ENCODE assay signal across 14 cellular contexts in genomic region chr5:111681414-111681790, GRCh38.
DNase-seq lines count a peak whose midpoint lies in the region; ATAC-seq, FAIRE-seq and TF ChIP-seq lines count a peak whose summit lies in the region.
"Had no signal": no experiment of that assay in that cellular context is flagged by ENCODE, and none has a peak within 500 bp of the region (broad histone marks: within the 10 kb centered on the region; RNA-seq: fewer than 3 reads in every experiment).

No MANE protein-coding gene starts in this region.

- H3K36me3 ChIP-seq in PC-9 (ENCODE audit: low read depth) (no peaks in the 10 kb centered on the region), esophagus squamous epithelium (no peaks in the 10 kb centered on the region), osteoblast (ENCODE audit: insufficient read depth, low read length) (no peaks in the 10 kb centered on the region)

- intact Hi-C loops in PC-9 (cut with micrococcal nuclease; ENCODE audit: unreplicated experiment) (loop anchor here (5.0 kb wide), 1 partner anchor 34 kb away; no protein-coding TSS in a partner anchor), esophagus squamous epithelium (cut with DNase I) (no loop called here)

- no peaks in the 10 kb centered on the region for H3K79me2 ChIP-seq in PC-9 (ENCODE audit: low read depth)
- H3K79me2 ChIP-seq in osteoblast (ENCODE audit: insufficient read depth, low read length): no peaks in the 10 kb centered on the region

- peaks cover 23% of the 10 kb centered on the region for H3K4me1 ChIP-seq in A549
- H3K4me1 ChIP-seq in PC-9 (replicated peaks; ENCODE audit: insufficient read depth): peaks cover 19% of the 10 kb centered on the region
- H3K4me1 ChIP-seq in esophagus squamous epithelium: peaks cover 8 to 30% (median 13%) of the 10 kb centered on the region in 3 donors
- H3K4me1 ChIP-seq in osteoblast (ENCODE audit: insufficient read depth, low read length): peaks cover 37% of the 10 kb centered on the region

- DNase-seq in A549 (ENCODE audit: low read depth in 1 of 2, low spot score in 1 of 2) (no peak), PC-9 (no peak), esophagus squamous epithelium (lab: John Stamatoyannopoulos, UW) (no peak), osteoblast (ENCODE audit: insufficient read length, low spot score, missing footprints) (no peak), HUDEP-2 (lab: John Stamatoyannopoulos, UW; ENCODE audit: unreplicated experiment in 76 of 76) (no peak)
- no peak for DNase-seq in activated naive CD4-positive, alpha-beta T cell treated with Interleukin-2 at 50 U/mL for 16 hours
- DNase-seq: activated CD8-positive, alpha-beta T cell treated with anti-CD3 and anti-CD28 coated beads, Interleukin-2, amount 10 ng/mL, durations not matched to agents 7 days and 5 days; activated naive CD4-positive, alpha-beta T cell; AML-193; central memory CD4-positive, alpha-beta T cell; erythroblast had no signal

- H3F3A ChIP-seq in PC-9 (ENCODE audit: insufficient read depth, low read depth): no peaks in the 10 kb centered on the region; the same call in 1 of the 2 replicates

- POLR2A ChIA-PET in A549 (lab: Yijun Ruan, JAX): interaction anchor here (1.3 to 3.2 kb wide), 3 partner anchors 19 to 479 kb away, joined by 4 to 20 read pairs (median 5); no protein-coding TSS in a partner anchor
- POLR2A ChIA-PET in PC-9 (lab: Charles Lee; ENCODE audit: unreplicated experiment): no interaction called here

- no peaks in the 10 kb centered on the region for H3K27me3 ChIP-seq in PC-9 (ENCODE audit: insufficient read depth, low read depth)
- H3K27me3 ChIP-seq in esophagus squamous epithelium: no peaks in the 10 kb centered on the region
- H3K27me3 ChIP-seq in osteoblast (ENCODE audit: insufficient read depth, low read length): no peaks in the 10 kb centered on the region

- no peak for FAIRE-seq in A549 (lab: Jason Lieb, UNC)

- ATAC-seq in A549 (peak in 1 of 2 experiments; percentile 24; a peak in 2 of 6 replicates), GM19023 (IDR thresholded peaks at IDR 0.05; ENCODE audit: unreplicated experiment) (no peak), HG03159 (IDR thresholded peaks at IDR 0.05; ENCODE audit: unreplicated experiment) (no peak)
- ATAC-seq: activated CD8-positive, alpha-beta T cell treated with anti-CD3 and anti-CD28 coated beads, Interleukin-2, amount 10 ng/mL, durations not matched to agents 7 days and 5 days; natural killer cell treated with Interleukin-12 subunit alpha and Interleukin-12 subunit beta and Interleukin-15 and Interleukin-18, amount 100 ng/mL, for 72 hours had no signal

- H2AFZ ChIP-seq in PC-9 (no peak overlapping the region), osteoblast (ENCODE audit: low read length) (peak overlapping the region; percentile 94)

- WGBS in A549 (ENCODE audit: missing lambda C conversion rate): 4% methylated on average over 2 of the region's 2 CpGs
- 22 to 25% methylated on average over 2 of the region's 2 CpGs for WGBS in esophagus squamous epithelium, 2 donors

- no peak for TF ChIP-seq EP300 in A549 (IDR thresholded peaks at IDR 0.05)

- CTCF ChIA-PET in A549 (lab: Yijun Ruan, JAX) (interaction anchor here (0.6 to 1.3 kb wide), 2 partner anchors 72 to 131 kb away, joined by 4 read pairs; no protein-coding TSS in a partner anchor), PC-9 (lab: Charles Lee) (no interaction called here)

- H3K4me2 ChIP-seq in A549 (peak overlapping the region; percentile 69), PC-9 (peak overlapping the region; percentile 24), osteoblast (ENCODE audit: insufficient read depth, low read length) (peak overlapping the region; percentile 87)

- H4K20me1 ChIP-seq in PC-9 (ENCODE audit: insufficient read depth): no peaks in the 10 kb centered on the region
- no peaks in the 10 kb centered on the region for H4K20me1 ChIP-seq in osteoblast (ENCODE audit: insufficient read depth, low read length)

- 0 out of 3 replicates have a peak overlapping the region, but pooled peaks have one; percentile 8 for H3K4me3 ChIP-seq in A549
- no peak overlapping the region for H3K4me3 ChIP-seq in PC-9
- peak overlapping the region in 1 of 4 donors; percentile 9 for H3K4me3 ChIP-seq in esophagus squamous epithelium
- H3K4me3 ChIP-seq in osteoblast (ENCODE audit: insufficient read depth, low read length): peak overlapping the region; percentile 50

- TF ChIP-seq POLR2A in A549 (IDR thresholded peaks at IDR 0.05; ENCODE audit: low read length) (no peak), esophagus squamous epithelium (IDR thresholded peaks at IDR 0.05) (no peak)

- no TSS peak for BruUV-seq in PC-9 (replicated peaks; lab: Mats Ljungman, UMichigan)

- H3K27ac ChIP-seq in A549: peak overlapping the region; percentile 78 to 85
- H3K27ac ChIP-seq in PC-9: no peak overlapping the region; the same call in 1 of the 2 replicates
- H3K27ac ChIP-seq in esophagus squamous epithelium: peak overlapping the region; percentile 56 to 62 (median 58)
- peak overlapping the region; percentile 64 for H3K27ac ChIP-seq in osteoblast (ENCODE audit: low read depth, low read length)

- no peak for TF ChIP-seq RAD21 in A549 (conservative IDR thresholded peaks at IDR 0.05 in 1 of 2, IDR thresholded peaks at IDR 0.05 in 1 of 2)

- H3K9me3 ChIP-seq in A549: no peaks in the 10 kb centered on the region
- H3K9me3 ChIP-seq in PC-9 (ENCODE audit: insufficient read depth, low read depth): no peaks in the 10 kb centered on the region; the same call in 1 of the 2 replicates
- H3K9me3 ChIP-seq in esophagus squamous epithelium: no peaks in the 10 kb centered on the region
- H3K9me3 ChIP-seq in osteoblast (ENCODE audit: low read depth, low read length): no peaks in the 10 kb centered on the region

- H3K9me2 ChIP-seq in PC-9 (ENCODE audit: insufficient read depth): no peaks in the 10 kb centered on the region

- TF ChIP-seq CTCF in A549 (IDR thresholded peaks at IDR 0.05): no peak
- TF ChIP-seq CTCF in PC-9 (conservative IDR thresholded peaks at IDR 0.05): no peak
- no peak for TF ChIP-seq CTCF in esophagus squamous epithelium (IDR thresholded peaks at IDR 0.05)
- TF ChIP-seq CTCF in osteoblast (IDR thresholded peaks at IDR 0.05; ENCODE audit: extremely low read depth, low read depth, low read length): no peak

TF ChIP-seq in A549, 52 proteins besides CTCF, POLR2A, EP300 and RAD21:
- no peak for TF ChIP-seq GATA3 (IDR thresholded peaks at IDR 0.05; ENCODE audit: borderline replicate concordance)
- no peak for TF ChIP-seq BHLHE40 (IDR thresholded peaks at IDR 0.05; ENCODE audit: low read depth, low read length)
- TF ChIP-seq HEYL (CRISPR knock-in tag; IDR thresholded peaks at IDR 0.05): no peak
- TF ChIP-seq HOXB13 (CRISPR knock-in tag; IDR thresholded peaks at IDR 0.05; ENCODE audit: low read depth): no peak
- no peak for TF ChIP-seq REST (IDR thresholded peaks at IDR 0.05)
- TF ChIP-seq SMC3 (IDR thresholded peaks at IDR 0.05): no peak
- TF ChIP-seq MYC (IDR thresholded peaks at IDR 0.05; ENCODE audit: borderline replicate concordance, low read length): no peak
- TF ChIP-seq PHF8 (IDR thresholded peaks at IDR 0.05; ENCODE audit: borderline replicate concordance, low read depth): no peak
- TF ChIP-seq HMGXB4 (CRISPR knock-in tag; IDR thresholded peaks at IDR 0.05; ENCODE audit: borderline replicate concordance): no peak
- TF ChIP-seq MAFK (IDR thresholded peaks at IDR 0.05; ENCODE audit: partially characterized antibody): no peak
- TF ChIP-seq TP53 (CRISPR knock-in tag; IDR thresholded peaks at IDR 0.05): no peak

Comparison
In these comparisons a context has a peak if more than half of its experiments do, and no peak if none do; other contexts are left out.
1. H3K4me2 ChIP-seq: peak in every context shown above with its lines; median percentile 87 in osteoblast; 69 in A549; 24 in PC-9.